In genomic region chr1:101136739-101137138, GRCh38 we compare ENCODE assay signal across 9 cellular contexts.
DNase-seq lines count a peak whose midpoint lies in the region; ATAC-seq and TF ChIP-seq lines count a peak whose summit lies in the region.
"Had no signal": no experiment of that assay in that cellular context is flagged by ENCODE, and none has a peak within 500 bp of the region (broad histone marks: within the 10 kb centered on the region; RNA-seq: fewer than 3 reads in every experiment).

No MANE protein-coding gene starts in this region.

- H3K9me3 ChIP-seq in AG04450 (ENCODE audit: control insufficient read depth, insufficient read depth, low read length) = no peaks in the 10 kb centered on the region

- peak overlapping the region; percentile 83 for H3K27ac Mint-ChIP-seq in activated CD8-positive, alpha-beta T cell treated with anti-CD3 and anti-CD28 coated beads, Interleukin-2, amount 10 ng/mL, durations not matched to agents 7 days and 5 days
- H3K27ac Mint-ChIP-seq in memory B cell = peak overlapping the region; percentile 9

- no peaks in the 10 kb centered on the region for H3K27me3 Mint-ChIP-seq in activated CD8-positive, alpha-beta T cell treated with anti-CD3 and anti-CD28 coated beads, Interleukin-2, amount 10 ng/mL, durations not matched to agents 7 days and 5 days (ENCODE audit: low read depth)
- no peaks in the 10 kb centered on the region for H3K27me3 Mint-ChIP-seq in memory B cell

- H3K4me3 Mint-ChIP-seq in activated CD8-positive, alpha-beta T cell treated with anti-CD3 and anti-CD28 coated beads, Interleukin-2, amount 10 ng/mL, durations not matched to agents 7 days and 5 days = peak overlapping the region; percentile 42
- peak overlapping the region; percentile 24 for H3K4me3 Mint-ChIP-seq in memory B cell

- H3K4me1 Mint-ChIP-seq in activated CD8-positive, alpha-beta T cell treated with anti-CD3 and anti-CD28 coated beads, Interleukin-2, amount 10 ng/mL, durations not matched to agents 7 days and 5 days (ENCODE audit: low read depth) = peaks cover 67% of the 10 kb centered on the region
- peaks cover 34% of the 10 kb centered on the region for H3K4me1 Mint-ChIP-seq in memory B cell

- peaks cover 12% of the 10 kb centered on the region for H3K36me3 Mint-ChIP-seq in activated CD8-positive, alpha-beta T cell treated with anti-CD3 and anti-CD28 coated beads, Interleukin-2, amount 10 ng/mL, durations not matched to agents 7 days and 5 days (ENCODE audit: low read depth)
- no peaks in the 10 kb centered on the region for H3K36me3 Mint-ChIP-seq in memory B cell

- H3K4me3 ChIP-seq in AG04450 (ENCODE audit: low read depth, low read length) = no peak overlapping the region

- no peak for DNase-seq in AG04450 (ENCODE audit: low read depth, low spot score)
- DNase-seq in activated CD8-positive, alpha-beta T cell treated with anti-CD3 and anti-CD28 coated beads, Interleukin-2, amount 10 ng/mL, durations not matched to agents 7 days and 5 days = peak; percentile 56
- no peak for DNase-seq in memory B cell (ENCODE audit: low spot score in 2 of 2)
- DNase-seq in KG1 (lab: John Stamatoyannopoulos, UW) = no peak
- no peak for DNase-seq in cerebellar nuclear complex (lab: John Stamatoyannopoulos, UW)
- DNase-seq in NCI-H446 (lab: John Stamatoyannopoulos, UW) = no peak

- no peak overlapping the region for H3K27ac ChIP-seq in AG04450 (ENCODE audit: low read depth, low read length)
- H3K27ac ChIP-seq: epithelial cell of prostate had no signal

- CTCF ChIA-PET in AG04450 (lab: Charles Lee) = interaction anchor here (1.2 kb wide), 1 partner anchor 102 kb away, joined by 3 read pairs; no protein-coding TSS in a partner anchor
- CTCF ChIA-PET in activated CD8-positive, alpha-beta T cell treated with anti-CD3 and anti-CD28 coated beads, Interleukin-2, amount 10 ng/mL, durations not matched to agents 7 days and 5 days (lab: Charles Lee) = interaction anchor here (0.6 to 9.1 kb wide), 33 partner anchors 9 to 240 kb away, joined by 3 to 165 read pairs (median 4); partner anchors contain the start of gene S1PR1

- H3K27me3 ChIP-seq in AG04450 (ENCODE audit: control insufficient read depth, insufficient read depth, low read length) = no peaks in the 10 kb centered on the region

- POLR2A ChIA-PET in AG04450 (lab: Yijun Ruan, JAX) = no interaction called here
- POLR2A ChIA-PET in activated CD8-positive, alpha-beta T cell treated with anti-CD3 and anti-CD28 coated beads, Interleukin-2, amount 10 ng/mL, durations not matched to agents 7 days and 5 days (lab: Charles Lee) = interaction anchor here (0.6 to 3.6 kb wide), 5 partner anchors 13 to 109 kb away, joined by 3 to 38 read pairs (median 7); partner anchors contain the start of gene S1PR1

- ATAC-seq in GM18870 (IDR thresholded peaks at IDR 0.05; ENCODE audit: unreplicated experiment) (peak; percentile 54), HG03135 (IDR thresholded peaks at IDR 0.05; ENCODE audit: unreplicated experiment) (peak; percentile 62), memory B cell (ENCODE audit: low read depth) (peak; percentile 58)
- peak; percentile 73 for ATAC-seq in activated CD8-positive, alpha-beta T cell treated with anti-CD3 and anti-CD28 coated beads, Interleukin-2, amount 10 ng/mL, durations not matched to agents 7 days and 5 days

- 0 out of 2 replicates have a peak, but pooled peaks have one; percentile 16 for TF ChIP-seq CTCF in AG04450 (IDR thresholded peaks at IDR 0.05; ENCODE audit: low read depth, low read length)

- no peaks in the 10 kb centered on the region for H3K9me3 Mint-ChIP-seq in activated CD8-positive, alpha-beta T cell treated with anti-CD3 and anti-CD28 coated beads, Interleukin-2, amount 10 ng/mL, durations not matched to agents 7 days and 5 days (ENCODE audit: insufficient read depth)
- H3K9me3 Mint-ChIP-seq in memory B cell = no peaks in the 10 kb centered on the region
